In genomic region chr1:168733241-168733640, GRCh38 we compare ENCODE assay signal across 36 cellular contexts. TPM values are rescaled to one million over a fixed set of nuclear protein-coding genes. Genes with fewer than 3 reads are reported as not detected.
"Had no signal": no experiment of that assay in that cellular context is flagged by ENCODE, and none has a peak within 500 bp of the region (broad histone marks: within the 10 kb centered on the region; RNA-seq: fewer than 3 reads in every experiment).

No MANE protein-coding gene starts in this region.

- DNase-seq: activated B cell treated with CpG ODN at 0.5 μM for 24 hours; activated CD4-positive, alpha-beta memory T cell treated with anti-CD3 and anti-CD28 coated beads for 36 hours; activated CD4-positive, alpha-beta T cell treated with anti-CD3 and anti-CD28 coated beads for 4 hours; activated CD4-positive, alpha-beta T cell treated with anti-CD3 and anti-CD28 coated beads, Interleukin-2, amount 10 ng/mL, durations not matched to agents 24 days and 14 days; activated CD4-positive, alpha-beta T cell treated with anti-CD3 and anti-CD28 coated beads, Interleukin-2, amount 50 U/mL, for 1 hour; activated CD4-positive, alpha-beta T cell treated with anti-CD3 and anti-CD28 coated beads, Interleukin-2, amount 50 U/mL, for 4 hours; activated CD4-positive, CD25-positive, alpha-beta regulatory T cell treated with anti-CD3 and anti-CD28 coated beads, Interleukin-2, amount 50 U/mL, for 72 hours; activated CD8-positive, alpha-beta memory T cell treated with anti-CD3 and anti-CD28 coated beads, Interleukin-2, amount 50 U/mL, for 4 hours; activated CD8-positive, alpha-beta T cell treated with anti-CD3 and anti-CD28 coated beads for 36 hours; activated effector memory CD4-positive, alpha-beta T cell treated with anti-CD3 and anti-CD28 coated beads, Interleukin-2, amount 50 U/mL, for 16 hours; activated gamma-delta T cell treated with Interleukin-2 at 50 U/mL for 16 hours; activated naive CD4-positive, alpha-beta T cell; activated naive CD4-positive, alpha-beta T cell treated with anti-CD3 and anti-CD28 coated beads for 36 hours; activated naive CD4-positive, alpha-beta T cell treated with anti-CD3 and anti-CD28 coated beads, Interleukin-2, amount 50 U/mL, for 16 hours; activated naive CD8-positive, alpha-beta T cell treated with anti-CD3 and anti-CD28 coated beads for 36 hours; activated T-cell treated with anti-CD3 and anti-CD28 coated beads for 4 hours; activated T-cell treated with anti-CD3 and anti-CD28 coated beads, Interleukin-2, amount 50 U/mL, for 1 hour; activated T-cell treated with anti-CD3 and anti-CD28 coated beads, Interleukin-2, amount 50 U/mL, for 4 hours; activated T-cell treated with anti-CD3 and anti-CD28 coated beads, Interleukin-2, amount 50 U/mL, for 72 hours; adrenal gland; amniotic stem cell; aorta; body of pancreas; brain microvascular endothelial cell; central memory CD4-positive, alpha-beta T cell; T-helper 1 cell; T-helper 2 cell; T-helper 9 cell had no signal

- H3K9me3 ChIP-seq: adrenal gland, body of pancreas, breast epithelium had no signal

- FAIRE-seq: astrocyte, TTC549 had no signal

- H3K27me3 ChIP-seq: adrenal gland, body of pancreas, brain microvascular endothelial cell, breast epithelium had no signal

- H3K4me3 ChIP-seq: adrenal gland, body of pancreas, breast epithelium had no signal

- H3K36me3 ChIP-seq: adrenal gland, brain microvascular endothelial cell, breast epithelium had no signal

- H3K27ac ChIP-seq: adrenal gland, body of pancreas, brain microvascular endothelial cell, breast epithelium, VCaP had no signal

- H3K4me1 ChIP-seq: adrenal gland, body of pancreas, breast epithelium had no signal

RNA-seq across cellular contexts. Expression of gene DPT, which starts 4.2 kb away (rescaled TPM):
- total RNA-seq: activated B cell treated with CpG ODN at 0.5 μM for 24 hours; activated CD4-positive, alpha-beta memory T cell treated with anti-CD3 and anti-CD28 coated beads for 36 hours; activated CD4-positive, alpha-beta T cell treated with anti-CD3 and anti-CD28 coated beads, Interleukin-2, amount 10 ng/mL, durations not matched to agents 24 days and 14 days; activated CD8-positive, alpha-beta memory T cell treated with anti-CD3 and anti-CD28 coated beads for 36 hours; activated CD8-positive, alpha-beta T cell treated with anti-CD3 and anti-CD28 coated beads for 36 hours; activated naive CD4-positive, alpha-beta T cell treated with anti-CD3 and anti-CD28 coated beads for 36 hours; activated naive CD4-positive, alpha-beta T cell treated with anti-CD3 and anti-CD28 coated beads, Interleukin-2, amount 50 U/mL, for 72 hours; activated naive CD8-positive, alpha-beta T cell treated with anti-CD3 and anti-CD28 coated beads for 36 hours; activated T-cell treated with anti-CD3 and anti-CD28 coated beads, Interleukin-2, amount 50 U/mL, for 4 hours; activated T-cell treated with anti-CD3 and anti-CD28 coated beads, Interleukin-2, amount 50 U/mL, for 72 hours; activated T-helper 1 cell treated with anti-CD3 and anti-CD28 coated beads, Interleukin-12 subunit alpha, Interleukin-12 subunit beta, Interleukin-2, Interleukin-4 antibody, amounts not matched to agents 30 ng/mL and 10 ng/mL and 1 ng/mL, durations not matched to agents 14 hours and 24 hours and 36 hours; activated T-helper 17 cell treated with anti-CD3 and anti-CD28 coated beads, Interleukin-2, amount 50 U/mL, for 72 hours; astrocyte had no signal
